22 cellular contexts compared by ENCODE assay signal in the genomic region with DNA sequence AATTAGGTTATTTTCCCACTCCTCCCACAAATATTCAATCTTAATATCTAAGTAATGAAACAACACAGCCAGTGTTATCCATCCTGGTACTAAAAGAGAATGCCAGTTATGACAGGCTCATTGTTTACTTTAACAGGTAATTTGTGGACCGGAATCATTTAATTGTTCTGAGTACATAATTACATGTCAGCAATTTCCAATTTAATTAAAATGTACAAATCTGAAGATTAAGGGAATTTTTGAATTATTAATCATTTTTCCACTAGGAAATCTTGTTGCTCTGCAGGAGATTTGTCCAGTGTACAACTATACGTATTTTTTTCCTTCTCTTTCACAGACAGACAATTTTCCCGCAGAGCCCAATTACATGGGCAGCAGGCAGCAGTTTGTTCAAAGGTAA. TPM values are rescaled to one million over a fixed set of nuclear protein-coding genes. Genes with fewer than 3 reads are reported as not detected.
"Had no signal": no experiment of that assay in that cellular context is flagged by ENCODE, and none has a peak within 500 bp of the region (broad histone marks: within the 10 kb centered on the region; RNA-seq: fewer than 3 reads in every experiment).

No MANE protein-coding gene starts in this region.

- H3K27me3 Mint-ChIP-seq: activated CD4-positive, alpha-beta memory T cell treated with anti-CD3 and anti-CD28 coated beads for 36 hours; activated naive CD8-positive, alpha-beta T cell treated with anti-CD3 and anti-CD28 coated beads, Interleukin-2, amount 10 ng/mL, durations not matched to agents 7 days and 5 days; naive thymus-derived CD4-positive, alpha-beta T cell; T-helper 17 cell had no signal

- ATAC-seq: activated T-cell treated with anti-CD3 and anti-CD28 coated beads, Interleukin-2, amount 50 U/mL, for 72 hours; naive thymus-derived CD4-positive, alpha-beta T cell; stimulated activated naive CD8-positive, alpha-beta T cell treated with anti-CD3 and anti-CD28 coated beads, Interleukin-15, Interleukin-2, amounts not matched to agents 100 U/mL and 50 U/mL, for 24 hours; T-helper 17 cell had no signal

- H3K27me3 ChIP-seq: right atrium auricular region, tibial nerve had no signal

- H3K4me3 Mint-ChIP-seq: activated CD4-positive, alpha-beta memory T cell treated with anti-CD3 and anti-CD28 coated beads for 36 hours; activated naive CD4-positive, alpha-beta T cell treated with anti-CD3 and anti-CD28 coated beads for 36 hours; activated naive CD8-positive, alpha-beta T cell treated with anti-CD3 and anti-CD28 coated beads, Interleukin-2, amount 10 ng/mL, durations not matched to agents 7 days and 5 days; activated T-cell treated with anti-CD3 and anti-CD28 coated beads, Interleukin-2, amount 50 U/mL, for 72 hours; naive thymus-derived CD4-positive, alpha-beta T cell; T-helper 17 cell had no signal

- H3K4me3 ChIP-seq: left ventricle myocardium inferior, prostate gland, right atrium auricular region, tibial nerve had no signal

- H3K4me1 ChIP-seq: left ventricle myocardium inferior, prostate gland, right atrium auricular region had no signal

- H3K36me3 Mint-ChIP-seq: activated CD4-positive, alpha-beta memory T cell treated with anti-CD3 and anti-CD28 coated beads for 36 hours; activated naive CD8-positive, alpha-beta T cell treated with anti-CD3 and anti-CD28 coated beads, Interleukin-2, amount 10 ng/mL, durations not matched to agents 7 days and 5 days; naive thymus-derived CD4-positive, alpha-beta T cell had no signal

- H3K4me1 Mint-ChIP-seq: activated naive CD8-positive, alpha-beta T cell treated with anti-CD3 and anti-CD28 coated beads, Interleukin-2, amount 10 ng/mL, durations not matched to agents 7 days and 5 days; naive thymus-derived CD4-positive, alpha-beta T cell; T-helper 17 cell had no signal

- H3K27ac ChIP-seq: left ventricle myocardium inferior, prostate gland, right atrium auricular region had no signal

- H3K9me3 ChIP-seq: left ventricle myocardium inferior, prostate gland, right atrium auricular region, tibial nerve had no signal

- H3K27ac Mint-ChIP-seq: activated CD4-positive, alpha-beta memory T cell treated with anti-CD3 and anti-CD28 coated beads for 36 hours; activated naive CD4-positive, alpha-beta T cell treated with anti-CD3 and anti-CD28 coated beads for 36 hours; activated naive CD8-positive, alpha-beta T cell treated with anti-CD3 and anti-CD28 coated beads, Interleukin-2, amount 10 ng/mL, durations not matched to agents 7 days and 5 days; activated T-cell treated with anti-CD3 and anti-CD28 coated beads, Interleukin-2, amount 50 U/mL, for 72 hours; naive thymus-derived CD4-positive, alpha-beta T cell; T-helper 17 cell had no signal

- H3K36me3 ChIP-seq: left ventricle myocardium inferior, prostate gland, right atrium auricular region, tibial nerve had no signal

- FAIRE-seq: urothelium cell line had no signal

- DNase-seq: activated CD4-positive, alpha-beta memory T cell treated with anti-CD3 and anti-CD28 coated beads for 36 hours; activated CD4-positive, alpha-beta T cell treated with anti-CD3 and anti-CD28 coated beads for 4 hours; activated CD4-positive, CD25-positive, alpha-beta regulatory T cell; activated effector memory CD4-positive, alpha-beta T cell treated with Interleukin-2 at 50 U/mL for 16 hours; activated naive CD4-positive, alpha-beta T cell treated with anti-CD3 and anti-CD28 coated beads for 36 hours; activated naive CD8-positive, alpha-beta T cell treated with anti-CD3 and anti-CD28 coated beads, Interleukin-2, amount 10 ng/mL, durations not matched to agents 7 days and 5 days; activated T-cell treated with anti-CD3 and anti-CD28 coated beads, Interleukin-2, amount 50 U/mL, for 72 hours; amniotic stem cell; effector CD4-positive, alpha-beta T cell; erythroblast; foreskin fibroblast; kidney glomerular epithelial cell; left ventricle myocardium inferior; naive thymus-derived CD4-positive, alpha-beta T cell; stimulated activated CD4-positive, alpha-beta T cell treated with anti-CD3 and anti-CD28 coated beads, Interleukin-12 subunit alpha, Interleukin-12 subunit beta, amount 100 ng/mL, for 4 hours; stimulated activated CD4-positive, alpha-beta T cell treated with anti-CD3 and anti-CD28 coated beads, Interleukin-4, amount 100 ng/mL, for 4 hours; stimulated activated naive CD8-positive, alpha-beta T cell treated with anti-CD3 and anti-CD28 coated beads, Interleukin-15, Interleukin-2, amounts not matched to agents 100 U/mL and 50 U/mL, for 24 hours; T-helper 17 cell had no signal

- H3K9me3 Mint-ChIP-seq: activated CD4-positive, alpha-beta memory T cell treated with anti-CD3 and anti-CD28 coated beads for 36 hours; activated naive CD4-positive, alpha-beta T cell treated with anti-CD3 and anti-CD28 coated beads for 36 hours; activated naive CD8-positive, alpha-beta T cell treated with anti-CD3 and anti-CD28 coated beads, Interleukin-2, amount 10 ng/mL, durations not matched to agents 7 days and 5 days had no signal

RNA-seq across cellular contexts. Expression of a gene that starts 34.6 kb away (rescaled TPM):
- total RNA-seq: activated CD4-positive, alpha-beta memory T cell treated with anti-CD3 and anti-CD28 coated beads for 36 hours; activated naive CD4-positive, alpha-beta T cell treated with anti-CD3 and anti-CD28 coated beads for 36 hours; activated naive CD8-positive, alpha-beta T cell treated with anti-CD3 and anti-CD28 coated beads, Interleukin-2, amount 10 ng/mL, durations not matched to agents 7 days and 5 days; naive thymus-derived CD4-positive, alpha-beta T cell had no signal
- polyA plus RNA-seq: naive thymus-derived CD4-positive, alpha-beta T cell had no signal
